ENCODE assay signal across 30 cellular contexts in the genomic region with DNA sequence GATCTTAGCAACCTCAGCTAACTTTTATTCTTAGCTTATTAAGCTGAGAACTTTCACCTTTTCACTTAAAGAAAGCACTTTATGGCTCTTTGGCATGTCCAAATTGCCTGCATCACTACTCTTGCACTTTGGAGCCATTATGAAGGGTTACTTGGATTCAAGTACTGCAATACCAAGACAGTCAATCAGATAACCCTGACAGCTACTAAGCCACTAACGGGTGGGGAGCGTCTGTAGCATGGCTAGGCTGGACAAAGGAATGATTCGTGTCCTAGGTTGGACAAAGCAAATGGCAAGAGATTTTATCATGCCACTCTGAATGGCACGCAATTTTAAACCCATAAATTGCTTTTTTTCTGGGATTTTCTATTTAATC. TPM values are rescaled to one million over a fixed set of nuclear protein-coding genes. Genes with fewer than 3 reads are reported as not detected.
A peak's percentile ranks its signal among the peaks of the same experiment; 100 is the strongest.
DNase-seq lines count a peak whose midpoint lies in the region; ATAC-seq and TF ChIP-seq lines count a peak whose summit lies in the region.
"Had no signal": no experiment of that assay in that cellular context is flagged by ENCODE, and none has a peak within 500 bp of the region (broad histone marks: within the 10 kb centered on the region; RNA-seq: fewer than 3 reads in every experiment).

No MANE protein-coding gene starts in this region.

- H3K4me2 ChIP-seq in hepatocyte, result no peak overlapping the region
- H3K4me2 ChIP-seq: GM23338 had no signal

- H3K36me3 Mint-ChIP-seq in natural killer cell treated with Interleukin-12 subunit alpha and Interleukin-12 subunit beta and Interleukin-15 and Interleukin-18, amount 100 ng/mL, for 72 hours, result no peaks in the 10 kb centered on the region
- no peaks in the 10 kb centered on the region for H3K36me3 Mint-ChIP-seq in natural killer cell
- peaks cover 0 to 3% (median 0%) of the 10 kb centered on the region in 3 donors for H3K36me3 Mint-ChIP-seq in naive thymus-derived CD8-positive, alpha-beta T cell
- H3K36me3 Mint-ChIP-seq: CD14-positive monocyte; CD8-positive, alpha-beta memory T cell had no signal

- peak overlapping the region; percentile 91; the same call in 1 of the 2 replicates for H3K27ac ChIP-seq in SJCRH30
- peak overlapping the region; percentile 44 for H3K27ac ChIP-seq in hepatocyte
- peak overlapping the region; percentile 19 to 58 (median 48) for H3K27ac ChIP-seq in transverse colon
- no peak overlapping the region for H3K27ac ChIP-seq in coronary artery
- H3K27ac ChIP-seq: 22Rv1 had no signal

- no peaks in the 10 kb centered on the region for H3K36me3 ChIP-seq in SJCRH30
- no peaks in the 10 kb centered on the region for H3K36me3 ChIP-seq in hepatocyte (replicated peaks; ENCODE audit: insufficient read depth, low read depth)
- no peaks in the 10 kb centered on the region for H3K36me3 ChIP-seq in transverse colon
- H3K36me3 ChIP-seq: BE2C had no signal

- TF ChIP-seq POLR2A in transverse colon (IDR thresholded peaks at IDR 0.05), result no peak

- no peaks in the 10 kb centered on the region for H3K9me3 Mint-ChIP-seq in natural killer cell treated with Interleukin-12 subunit alpha and Interleukin-12 subunit beta and Interleukin-15 and Interleukin-18, amount 100 ng/mL, for 72 hours
- H3K9me3 Mint-ChIP-seq in natural killer cell, result no peaks in the 10 kb centered on the region
- peaks cover 0 to 4% (median 0%) of the 10 kb centered on the region in 9 donors for H3K9me3 Mint-ChIP-seq in naive thymus-derived CD8-positive, alpha-beta T cell
- H3K9me3 Mint-ChIP-seq: CD8-positive, alpha-beta memory T cell had no signal

- no peak overlapping the region for H2AFZ ChIP-seq in hepatocyte
- H2AFZ ChIP-seq: GM23338 had no signal

- H3K9me3 ChIP-seq in SJCRH30 (replicated peaks), result peaks cover 6% of the 10 kb centered on the region; the same call in 1 of the 2 replicates
- H3K9me3 ChIP-seq in hepatocyte (ENCODE audit: low read depth), result no peaks in the 10 kb centered on the region
- no peaks in the 10 kb centered on the region for H3K9me3 ChIP-seq in transverse colon
- H3K9me3 ChIP-seq: BE2C had no signal

- no peak for DNase-seq in natural killer cell treated with Interleukin-12 subunit alpha and Interleukin-12 subunit beta and Interleukin-15 and Interleukin-18, amount 100 ng/mL, for 72 hours (ENCODE audit: low spot score)
- DNase-seq in natural killer cell (no peak), SJCRH30 (no peak), hepatocyte (ENCODE audit: low spot score) (peak; percentile 52), transverse colon (peak; percentile 45), coronary artery (ENCODE audit: low spot score) (no peak)
- DNase-seq in activated effector memory CD4-positive, alpha-beta T cell treated with Interleukin-2 at 50 U/mL for 16 hours, result no peak
- DNase-seq in naive thymus-derived CD8-positive, alpha-beta T cell, result no peak
- DNase-seq: ACHN; BE2C; CD8-positive, alpha-beta memory T cell; DMS 273 treated with DMSO at 0.1 percent for 48 hours; DMS79; EL; GDM1; H9; KBM-7; MM.1S; NCI-H1048; NCI-H1417 treated with DMSO at 0.1 percent for 48 hours; NCI-H1694 treated with DMSO at 0.1 percent for 48 hours; NCI-H2081; NCI-H2227 treated with DMSO at 0.1 percent for 48 hours; NCI-H510A; NCI-H69; OCI-M1 had no signal

- H3K27me3 ChIP-seq in SJCRH30 (no peaks in the 10 kb centered on the region), hepatocyte (no peaks in the 10 kb centered on the region), transverse colon (no peaks in the 10 kb centered on the region)
- H3K27me3 ChIP-seq: BE2C had no signal

- ATAC-seq in natural killer cell treated with Interleukin-12 subunit alpha and Interleukin-12 subunit beta and Interleukin-15 and Interleukin-18, amount 100 ng/mL, for 72 hours, result no peak
- no peak for ATAC-seq in natural killer cell
- ATAC-seq in naive thymus-derived CD8-positive, alpha-beta T cell, result no peak
- ATAC-seq: GM23338, SK-N-SH treated with all-trans-retinoic acid at 6 μM for 48 hours had no signal

- in situ Hi-C loops in transverse colon (cut with MboI; ENCODE audit: low pct_ligation_motif_present in 1 of 4, low pct_unique_long_range_greater_than_20kb in 1 of 4, low sequenced_read_pairs in 3 of 4), result no loop called here

- no peak overlapping the region for H3K4me3 ChIP-seq in SJCRH30
- H3K4me3 ChIP-seq in hepatocyte, result no peak overlapping the region
- peak overlapping the region in 1 of 4 donors; percentile 7 for H3K4me3 ChIP-seq in transverse colon
- H3K4me3 ChIP-seq in coronary artery, result no peak overlapping the region
- H3K4me3 ChIP-seq: GM23338 had no signal

- no peak overlapping the region for H3K27ac Mint-ChIP-seq in natural killer cell treated with Interleukin-12 subunit alpha and Interleukin-12 subunit beta and Interleukin-15 and Interleukin-18, amount 100 ng/mL, for 72 hours
- no peak overlapping the region for H3K27ac Mint-ChIP-seq in natural killer cell
- no peak overlapping the region for H3K27ac Mint-ChIP-seq in naive thymus-derived CD8-positive, alpha-beta T cell
- H3K27ac Mint-ChIP-seq: GM23338, H9 had no signal

- H4K20me1 ChIP-seq in hepatocyte (ENCODE audit: insufficient read depth, poor library complexity, severe bottlenecking), result no peaks in the 10 kb centered on the region

- peaks cover 22% of the 10 kb centered on the region for H3K4me1 ChIP-seq in SJCRH30
- no peaks in the 10 kb centered on the region for H3K4me1 ChIP-seq in hepatocyte (ENCODE audit: insufficient read depth)
- peaks cover 0 to 7% (median 3%) of the 10 kb centered on the region in 4 donors for H3K4me1 ChIP-seq in transverse colon
- H3K4me1 ChIP-seq: BE2C had no signal

- peak overlapping the region; percentile 18 for H3K4me3 Mint-ChIP-seq in natural killer cell treated with Interleukin-12 subunit alpha and Interleukin-12 subunit beta and Interleukin-15 and Interleukin-18, amount 100 ng/mL, for 72 hours
- H3K4me3 Mint-ChIP-seq in natural killer cell, result no peak overlapping the region
- no peak overlapping the region for H3K4me3 Mint-ChIP-seq in naive thymus-derived CD8-positive, alpha-beta T cell
- H3K4me3 Mint-ChIP-seq: CD14-positive monocyte; CD8-positive, alpha-beta memory T cell; GM23338; H9 had no signal

- TF ChIP-seq CTCF in natural killer cell (IDR thresholded peaks at IDR 0.05) (no peak), hepatocyte (IDR thresholded peaks at IDR 0.05; ENCODE audit: poor library complexity) (no peak), transverse colon (IDR thresholded peaks at IDR 0.05) (no peak), coronary artery (IDR thresholded peaks at IDR 0.05) (no peak)

- intact Hi-C loops in natural killer cell (cut with micrococcal nuclease), result no loop called here
- intact Hi-C loops in transverse colon (cut with DNase I; ENCODE audit: low total_unique reads), result no loop called here

- peaks cover 0 to 4% of the 10 kb centered on the region in 2 donors for H3K27me3 Mint-ChIP-seq in natural killer cell treated with Interleukin-12 subunit alpha and Interleukin-12 subunit beta and Interleukin-15 and Interleukin-18, amount 100 ng/mL, for 72 hours
- peaks cover 0 to 3% of the 10 kb centered on the region in 2 donors for H3K27me3 Mint-ChIP-seq in natural killer cell (ENCODE audit: low read depth in 2 of 2)
- peaks cover 0 to 9% (median 4%) of the 10 kb centered on the region in 5 donors for H3K27me3 Mint-ChIP-seq in naive thymus-derived CD8-positive, alpha-beta T cell

- POLR2A ChIA-PET in naive thymus-derived CD8-positive, alpha-beta T cell (lab: Charles Lee), result no interaction called here

- no peaks in the 10 kb centered on the region for H3K79me2 ChIP-seq in hepatocyte

- WGBS in hepatocyte (ENCODE audit: low lambda C conversion rate, missing lambda C conversion rate), result 26% methylated on average over 4 of the region's 4 CpGs
- WGBS in transverse colon (ENCODE audit: low coverage in 1 of 2), 2 donors, result 24 to 42% methylated on average over 4 of the region's 4 CpGs

- peaks cover 0 to 4% of the 10 kb centered on the region in 2 donors for H3K4me1 Mint-ChIP-seq in natural killer cell treated with Interleukin-12 subunit alpha and Interleukin-12 subunit beta and Interleukin-15 and Interleukin-18, amount 100 ng/mL, for 72 hours (ENCODE audit: low read depth in 2 of 2)
- H3K4me1 Mint-ChIP-seq in natural killer cell, result no peaks in the 10 kb centered on the region
- no peaks in the 10 kb centered on the region for H3K4me1 Mint-ChIP-seq in naive thymus-derived CD8-positive, alpha-beta T cell
- H3K4me1 Mint-ChIP-seq: CD14-positive monocyte, GM23338, H9 had no signal

- H3K9me2 ChIP-seq in hepatocyte (replicated peaks; ENCODE audit: insufficient read depth), result no peaks in the 10 kb centered on the region

- TF ChIP-seq EP300 in transverse colon (IDR thresholded peaks at IDR 0.05; ENCODE audit: low read depth), result no peak

RNA-seq across cellular contexts. Expression of a gene that starts 39.6 kb away (rescaled TPM):
- total RNA-seq in natural killer cell treated with Interleukin-12 subunit alpha and Interleukin-12 subunit beta and Interleukin-15 and Interleukin-18, amount 100 ng/mL, for 72 hours, result 1 to 10 TPM in 1 of 2 donors, under 1 TPM in 1; 0.12 to 1.6 TPM
- total RNA-seq in natural killer cell, result 10 to 100 TPM in 1 of 3 donors, under 1 TPM in 1, not detected in 1; 0.36 to 12.8 TPM
- 1.4 and 1.5 TPM in 2 replicates for total RNA-seq in SJCRH30 (2014; rRNA removed; shearing (Covaris generic))
- total RNA-seq in hepatocyte, result 19.0 and 20.3 TPM in 2 replicates
- polyA plus RNA-seq in hepatocyte, result 3.7 and 3.8 TPM in 2 replicates
- total RNA-seq in transverse colon, result 100 to 1,000 TPM in 1 of 4 donors, 10 to 100 TPM in 3; 21.5 to 122 (median 51.6) TPM
- not detected for total RNA-seq in naive thymus-derived CD8-positive, alpha-beta T cell
- not detected for polyA plus RNA-seq in naive thymus-derived CD8-positive, alpha-beta T cell
- total RNA-seq: CD8-positive, alpha-beta memory T cell had no signal
- polyA plus RNA-seq: CD14-positive monocyte; CD8-positive, alpha-beta memory T cell had no signal

Comparison
In these comparisons a context has a peak if more than half of its experiments do, and no peak if none do; other contexts are left out.
1. DNase-seq: peak in hepatocyte (single experiment) and transverse colon (single experiment); none in natural killer cell treated with Interleukin-12 subunit alpha and Interleukin-12 subunit beta and Interleukin-15 and Interleukin-18, amount 100 ng/mL, for 72 hours (single experiment), natural killer cell (single experiment), SJCRH30 (0 of 2), activated effector memory CD4-positive, alpha-beta T cell treated with Interleukin-2 at 50 U/mL for 16 hours (single experiment), naive thymus-derived CD8-positive, alpha-beta T cell (0 of 10) and coronary artery (single experiment).
2. H3K27ac ChIP-seq: peak in SJCRH30 (single experiment), hepatocyte (single experiment) and transverse colon (4 of 4); none in coronary artery (0 of 2).